Comparison of ENCODE assay signal across 8 cellular contexts in the genomic region with DNA sequence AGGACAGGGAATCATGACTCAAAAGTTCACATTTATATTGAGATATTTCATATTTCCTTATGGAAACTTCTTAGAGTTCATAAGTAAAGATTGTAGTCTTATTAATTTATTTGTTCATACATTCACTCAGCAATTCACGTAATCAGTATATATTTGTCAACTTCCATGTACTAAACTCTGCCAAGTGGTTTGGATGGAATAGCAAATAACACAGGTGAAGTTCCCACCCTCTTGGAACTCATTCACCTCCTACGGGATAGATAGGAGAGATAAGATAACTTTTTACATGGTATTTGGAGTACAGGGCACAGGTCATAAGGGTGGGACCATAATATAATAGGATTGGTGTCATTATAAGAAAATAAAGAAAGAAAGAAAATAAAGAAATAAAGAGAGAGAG.
"Had no signal": no experiment of that assay in that cellular context is flagged by ENCODE, and none has a peak within 500 bp of the region (broad histone marks: within the 10 kb centered on the region; RNA-seq: fewer than 3 reads in every experiment).

No MANE protein-coding gene starts in this region.

- H3K4me3 ChIP-seq: GM12878 had no signal

- FAIRE-seq: G401.6, GM12878, GM12891, GM12892, GM18507, GM19239 had no signal

- ATAC-seq: GM12878 had no signal

- DNase-seq: GDM1, GF-D8 had no signal
